ENCODE assay signal across 1 cellular context in the genomic region with DNA sequence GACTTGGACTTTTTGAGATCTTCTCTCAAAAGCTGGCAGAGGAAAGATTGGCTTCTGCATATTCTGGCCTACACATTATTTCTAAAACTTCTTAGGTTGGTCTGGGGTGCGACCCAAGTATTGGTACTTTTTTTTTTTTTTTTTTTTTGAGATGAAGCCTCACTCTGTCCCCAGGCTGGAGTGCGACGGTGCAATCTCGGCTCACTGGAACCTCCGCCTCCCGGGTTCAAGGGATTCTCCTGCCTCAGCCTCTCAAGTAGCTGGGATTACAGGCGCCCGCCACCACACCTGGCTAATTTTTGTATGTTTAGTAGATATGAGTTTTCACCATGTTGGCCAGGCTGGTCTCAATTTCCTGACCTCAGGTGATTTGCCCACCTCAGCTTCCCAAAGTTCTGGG. TPM values are rescaled to one million over a fixed set of nuclear protein-coding genes. Genes with fewer than 3 reads are reported as not detected.
"Had no signal": no experiment of that assay in that cellular context is flagged by ENCODE, and none has a peak within 500 bp of the region (broad histone marks: within the 10 kb centered on the region; RNA-seq: fewer than 3 reads in every experiment).

No MANE protein-coding gene starts in this region.

RNA-seq across cellular contexts. Expression of a gene that starts 50.0 kb away (rescaled TPM):
- total RNA-seq: MCF 10A had no signal
